12 cellular contexts compared by ENCODE assay signal in the genomic region with DNA sequence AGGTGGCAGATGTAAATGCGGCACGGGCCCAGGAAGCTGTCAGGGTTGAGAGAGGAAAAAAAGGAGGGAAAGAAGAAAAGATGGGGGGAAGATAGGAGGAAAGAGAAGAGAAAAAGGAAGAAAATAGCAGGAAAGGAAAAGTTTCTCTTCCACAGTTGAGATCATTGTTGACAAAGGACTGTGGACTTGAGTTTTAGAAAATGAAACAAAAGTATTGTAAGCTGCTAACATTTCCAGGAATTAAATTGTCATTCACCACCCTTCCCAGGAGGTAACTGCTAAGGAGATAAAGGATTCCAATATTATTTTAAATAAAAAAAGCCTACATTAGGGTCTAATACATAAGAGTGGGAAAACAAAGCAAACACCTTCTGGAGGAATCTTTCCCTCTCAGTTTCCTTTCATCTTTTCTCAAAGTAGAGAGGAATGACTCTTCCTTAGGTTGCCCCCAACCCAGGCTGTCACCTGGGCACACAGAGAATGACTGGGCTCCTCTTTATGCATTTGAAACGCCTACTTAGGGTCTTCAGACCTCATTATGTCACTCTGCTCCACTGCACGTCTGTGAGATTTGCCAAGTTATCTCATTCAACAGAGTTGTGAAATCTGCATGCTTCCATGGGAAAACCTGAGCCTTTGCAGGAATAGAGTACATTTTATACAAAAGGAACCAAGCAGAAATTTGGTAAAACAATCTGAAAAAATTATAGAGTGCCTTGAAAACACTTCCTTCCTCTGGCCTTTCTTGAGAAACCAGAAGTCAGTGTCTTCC.
DNase-seq lines count a peak whose midpoint lies in the region; ATAC-seq, FAIRE-seq and TF ChIP-seq lines count a peak whose summit lies in the region.
"Had no signal": no experiment of that assay in that cellular context is flagged by ENCODE, and none has a peak within 500 bp of the region (broad histone marks: within the 10 kb centered on the region; RNA-seq: fewer than 3 reads in every experiment).

No MANE protein-coding gene starts in this region.

- no peaks in the 10 kb centered on the region for H3K9me3 Mint-ChIP-seq in activated T-cell treated with anti-CD3 and anti-CD28 coated beads, Interleukin-2, amount 50 U/mL, for 72 hours
- H3K9me3 Mint-ChIP-seq in activated naive CD8-positive, alpha-beta T cell (ENCODE audit: low read depth), result peaks cover 4% of the 10 kb centered on the region
- H3K9me3 Mint-ChIP-seq: activated T-cell treated with anti-CD3 and anti-CD28 coated beads, Interleukin-2, amount 50 U/mL, for 4 hours had no signal

- peaks cover 89% of the 10 kb centered on the region for H3K4me1 Mint-ChIP-seq in activated T-cell treated with anti-CD3 and anti-CD28 coated beads, Interleukin-2, amount 50 U/mL, for 72 hours (ENCODE audit: low read depth)
- peaks cover 86% of the 10 kb centered on the region for H3K4me1 Mint-ChIP-seq in activated naive CD8-positive, alpha-beta T cell (ENCODE audit: low read depth)

- DNase-seq in activated T-cell treated with anti-CD3 and anti-CD28 coated beads, Interleukin-2, amount 50 U/mL, for 72 hours, result no peak
- DNase-seq in activated T-cell treated with anti-CD3 and anti-CD28 coated beads for 4 hours (no peak), small intestine (peak; percentile 19), gastrocnemius medialis (no peak), aorta (no peak), H54 (ENCODE audit: insufficient read length, low spot score) (no peak)
- DNase-seq: activated T-cell treated with anti-CD3 and anti-CD28 coated beads, Interleukin-2, amount 50 U/mL, for 4 hours; NCI-H1105 treated with DMSO at 0.1 percent for 48 hours; T-helper 9 cell; transverse colon had no signal

- intact Hi-C loops in gastrocnemius medialis (cut with DNase I; ENCODE audit: low total_unique reads) (no loop called here), aorta (cut with DNase I) (no loop called here)

- no peak for FAIRE-seq in small intestine (lab: Jason Lieb, UNC)
- no peak for FAIRE-seq in H54 (lab: Jason Lieb, UNC)

- H3K36me3 Mint-ChIP-seq in activated T-cell treated with anti-CD3 and anti-CD28 coated beads, Interleukin-2, amount 50 U/mL, for 72 hours (ENCODE audit: insufficient read depth in 2 of 2), result no peaks in the 10 kb centered on the region
- no peaks in the 10 kb centered on the region for H3K36me3 Mint-ChIP-seq in activated naive CD8-positive, alpha-beta T cell

- WGBS in gastroesophageal sphincter (ENCODE audit: low coverage in 1 of 2), 2 donors, result 25 to 75% methylated on average over 2 to 3 of the region's 4 CpGs
- 48 to 55% (median 55%) methylated on average over 4 of the region's 4 CpGs for WGBS in small intestine, 3 donors
- WGBS in aorta, 2 donors, result 50 to 51% methylated on average over 4 of the region's 4 CpGs

- H3K36me3 ChIP-seq in gastroesophageal sphincter (no peaks in the 10 kb centered on the region), small intestine (ENCODE audit: control insufficient read depth in 2 of 2, insufficient read depth in 2 of 2, low read length in 2 of 2) (no peaks in the 10 kb centered on the region), gastrocnemius medialis (no peaks in the 10 kb centered on the region), aorta (ENCODE audit: control insufficient read depth in 1 of 2, insufficient read depth in 2 of 2, low read length in 1 of 2) (no peaks in the 10 kb centered on the region)
- H3K36me3 ChIP-seq: transverse colon had no signal

- H3K4me3 ChIP-seq in gastroesophageal sphincter (no peak overlapping the region), small intestine (ENCODE audit: low read depth in 1 of 2, low read length in 2 of 2) (no peak overlapping the region), gastrocnemius medialis (no peak overlapping the region), aorta (ENCODE audit: low read length in 2 of 2) (no peak overlapping the region)
- H3K4me3 ChIP-seq: transverse colon had no signal

- H3K4me3 Mint-ChIP-seq in activated T-cell treated with anti-CD3 and anti-CD28 coated beads, Interleukin-2, amount 50 U/mL, for 72 hours, result peak overlapping the region; percentile 56 to 72
- H3K4me3 Mint-ChIP-seq in activated naive CD8-positive, alpha-beta T cell, result peak overlapping the region; percentile 58
- H3K4me3 Mint-ChIP-seq: activated T-cell treated with anti-CD3 and anti-CD28 coated beads, Interleukin-2, amount 50 U/mL, for 4 hours had no signal

- no peak for ATAC-seq in activated T-cell treated with anti-CD3 and anti-CD28 coated beads, Interleukin-2, amount 50 U/mL, for 72 hours (replicated peaks in 1 of 2)
- peak; percentile 37 for ATAC-seq in gastroesophageal sphincter
- no peak for ATAC-seq in gastrocnemius medialis
- ATAC-seq in aorta (ENCODE audit: low FRiP score), result no peak

- no peak for TF ChIP-seq EP300 in gastroesophageal sphincter (IDR thresholded peaks at IDR 0.05)

- H3K9me3 ChIP-seq in gastroesophageal sphincter (no peaks in the 10 kb centered on the region), small intestine (ENCODE audit: control insufficient read depth, low read depth) (no peaks in the 10 kb centered on the region), gastrocnemius medialis (no peaks in the 10 kb centered on the region), aorta (ENCODE audit: control insufficient read depth, low read length) (no peaks in the 10 kb centered on the region)
- H3K9me3 ChIP-seq: transverse colon had no signal

- H3K27ac ChIP-seq in gastroesophageal sphincter (peak overlapping the region in 3 of 4 donors; percentile 22 to 62 (median 43)), small intestine (ENCODE audit: low read depth in 1 of 2, low read length in 1 of 2) (no peak overlapping the region), gastrocnemius medialis (peak overlapping the region in 1 of 4 donors; percentile 56), aorta (ENCODE audit: low read depth in 1 of 2, low read length in 2 of 2) (peak overlapping the region in 1 of 2 donors; percentile 51)

- peaks cover 17 to 74% (median 17%) of the 10 kb centered on the region in 3 donors for H3K4me1 ChIP-seq in gastroesophageal sphincter
- peaks cover 10 to 14% of the 10 kb centered on the region in 2 donors for H3K4me1 ChIP-seq in small intestine (ENCODE audit: control insufficient read depth in 2 of 2, insufficient read depth in 1 of 2, low read depth in 1 of 2, low read length in 1 of 2)
- peaks cover 25 to 36% of the 10 kb centered on the region in 2 donors for H3K4me1 ChIP-seq in gastrocnemius medialis
- peaks cover 6 to 20% of the 10 kb centered on the region in 2 donors for H3K4me1 ChIP-seq in aorta (ENCODE audit: control insufficient read depth in 1 of 2, insufficient read depth in 2 of 2, low read length in 2 of 2)

- TF ChIP-seq POLR2A in gastroesophageal sphincter (IDR thresholded peaks at IDR 0.05), result no peak
- TF ChIP-seq POLR2A in gastrocnemius medialis (IDR thresholded peaks at IDR 0.05), result no peak
- TF ChIP-seq POLR2A in H54 (IDR thresholded peaks at IDR 0.05; ENCODE audit: low read depth, low read length), result no peak

- TF ChIP-seq CTCF in gastroesophageal sphincter (IDR thresholded peaks at IDR 0.05), result no peak
- TF ChIP-seq CTCF in gastrocnemius medialis (IDR thresholded peaks at IDR 0.05 in 4 of 5, conservative IDR thresholded peaks at IDR 0.05 in 1 of 5), result no peak

- H3K27me3 Mint-ChIP-seq in activated T-cell treated with anti-CD3 and anti-CD28 coated beads, Interleukin-2, amount 50 U/mL, for 72 hours (ENCODE audit: low read depth), result no peaks in the 10 kb centered on the region
- no peaks in the 10 kb centered on the region for H3K27me3 Mint-ChIP-seq in activated naive CD8-positive, alpha-beta T cell

- H3K27me3 ChIP-seq in gastroesophageal sphincter, result no peaks in the 10 kb centered on the region
- no peaks in the 10 kb centered on the region for H3K27me3 ChIP-seq in small intestine (ENCODE audit: control insufficient read depth in 2 of 2, insufficient read depth in 2 of 2, low read length in 2 of 2)
- no peaks in the 10 kb centered on the region for H3K27me3 ChIP-seq in gastrocnemius medialis
- H3K27me3 ChIP-seq in aorta (ENCODE audit: control insufficient read depth in 1 of 2, insufficient read depth in 2 of 2, low read length in 1 of 2), result no peaks in the 10 kb centered on the region
- H3K27me3 ChIP-seq: transverse colon had no signal

- peak overlapping the region; percentile 74 for H3K27ac Mint-ChIP-seq in activated T-cell treated with anti-CD3 and anti-CD28 coated beads, Interleukin-2, amount 50 U/mL, for 72 hours
- peak overlapping the region; percentile 85 for H3K27ac Mint-ChIP-seq in activated naive CD8-positive, alpha-beta T cell

- in situ Hi-C loops in gastrocnemius medialis (cut with MboI; ENCODE audit: low sequenced_read_pairs in 4 of 4), result no loop called here

Comparison
In these comparisons a context has a peak if more than half of its experiments do, and no peak if none do; other contexts are left out.
1. H3K27ac ChIP-seq: peak in gastroesophageal sphincter (3 of 4); none in small intestine (0 of 2).